ENCODE assay signal across 14 cellular contexts in genomic region chr15:97522362-97522761, GRCh38.
DNase-seq lines count a peak whose midpoint lies in the region; ATAC-seq and TF ChIP-seq lines count a peak whose summit lies in the region.
"Had no signal": no experiment of that assay in that cellular context is flagged by ENCODE, and none has a peak within 500 bp of the region (broad histone marks: within the 10 kb centered on the region; RNA-seq: fewer than 3 reads in every experiment).

No MANE protein-coding gene starts in this region.

- peaks cover 33% of the 10 kb centered on the region for H3K4me1 Mint-ChIP-seq in glutamatergic neuron (ENCODE audit: low read depth, unreplicated experiment)
- H3K4me1 Mint-ChIP-seq: activated T-helper 17 cell treated with anti-CD3 and anti-CD28 coated beads, Interleukin-2, amount 50 U/mL, for 72 hours; stimulated activated naive CD8-positive, alpha-beta T cell treated with anti-CD3 and anti-CD28 coated beads, Interleukin-15, amount 100 ng/mL, for 72 hours; T-helper 17 cell had no signal

- no TSS peak for BruUV-seq in PC-9 (replicated peaks; lab: Mats Ljungman, UMichigan)

- H3K9ac ChIP-seq in BLaER1 treated with 17β-estradiol and CSF1 and Interleukin-3, amounts not matched to agents 10 nM and 100 nM: peak overlapping the region in 1 of 11 experiments; percentile 30; a peak in 2 of 22 replicates

- H3K9me2 ChIP-seq in PC-9 (ENCODE audit: insufficient read depth): no peaks in the 10 kb centered on the region

- peaks cover 4% of the 10 kb centered on the region for H3K9me3 Mint-ChIP-seq in glutamatergic neuron (ENCODE audit: unreplicated experiment)
- H3K9me3 Mint-ChIP-seq: stimulated activated naive CD8-positive, alpha-beta T cell treated with anti-CD3 and anti-CD28 coated beads, Interleukin-15, amount 100 ng/mL, for 72 hours had no signal

- H3K4me3 ChIP-seq in BLaER1 treated with 17β-estradiol and CSF1 and Interleukin-3, amounts not matched to agents 10 nM and 100 nM: no peak overlapping the region
- no peak overlapping the region for H3K4me3 ChIP-seq in PC-9
- peak overlapping the region; percentile 36 to 51 (median 47) for H3K4me3 ChIP-seq in gastrocnemius medialis

- DNase-seq in PC-9 (no peak), glutamatergic neuron (no peak), gastrocnemius medialis (peak in 1 of 2 donors; percentile 18), EL (no peak)
- DNase-seq in activated T-cell treated with anti-CD3 and anti-CD28 coated beads, Interleukin-2, amount 50 U/mL, for 48 hours: no peak
- no peak for DNase-seq in stimulated activated CD4-positive, alpha-beta T cell treated with anti-CD3 and anti-CD28 coated beads, Interleukin-15, amount 100 ng/mL, for 24 hours
- no peak for DNase-seq in stimulated activated CD4-positive, alpha-beta T cell treated with anti-CD3 and anti-CD28 coated beads, Interleukin-1b, Interleukin-23, amount 100 ng/mL, for 48 hours
- DNase-seq: activated CD4-positive, CD25-positive, alpha-beta regulatory T cell; NCI-H345; stimulated activated naive CD8-positive, alpha-beta T cell treated with anti-CD3 and anti-CD28 coated beads, Interleukin-15, amount 100 ng/mL, for 72 hours; T-helper 17 cell had no signal

- H3K27me3 Mint-ChIP-seq in glutamatergic neuron (ENCODE audit: unreplicated experiment): no peaks in the 10 kb centered on the region
- H3K27me3 Mint-ChIP-seq: activated T-helper 17 cell treated with anti-CD3 and anti-CD28 coated beads, Interleukin-2, amount 50 U/mL, for 72 hours; natural killer cell treated with Interleukin-12 subunit alpha and Interleukin-12 subunit beta and Interleukin-15 and Interleukin-18, amount 100 ng/mL, for 72 hours; stimulated activated naive CD8-positive, alpha-beta T cell treated with anti-CD3 and anti-CD28 coated beads, Interleukin-15, amount 100 ng/mL, for 72 hours; T-helper 17 cell had no signal

- H3K27ac ChIP-seq in BLaER1 treated with 17β-estradiol and CSF1 and Interleukin-3, amounts not matched to agents 10 nM and 100 nM: no peak overlapping the region
- no peak overlapping the region for H3K27ac ChIP-seq in PC-9
- H3K27ac ChIP-seq in gastrocnemius medialis: peak overlapping the region; percentile 64 to 71 (median 69)

- no peaks in the 10 kb centered on the region for H4K20me1 ChIP-seq in BLaER1 treated with 17β-estradiol and CSF1 and Interleukin-3, amounts not matched to agents 10 nM and 100 nM
- H4K20me1 ChIP-seq in PC-9 (ENCODE audit: insufficient read depth): no peaks in the 10 kb centered on the region

- intact Hi-C loops in PC-9 (cut with micrococcal nuclease; ENCODE audit: unreplicated experiment): no loop called here
- intact Hi-C loops in gastrocnemius medialis (cut with DNase I; ENCODE audit: low total_unique reads): loop anchor here (5.0 to 10.0 kb wide), 3 partner anchors 60 to 1190 kb away; partner anchors contain the start of genes ARRDC4 and NR2F2

- no peak for TF ChIP-seq POLR2A in gastrocnemius medialis (IDR thresholded peaks at IDR 0.05)

- peaks cover 0 to 6% (median 0%) of the 10 kb centered on the region in 11 experiments; a peak in 2 of 22 replicates for H3K9me3 ChIP-seq in BLaER1 treated with 17β-estradiol and CSF1 and Interleukin-3, amounts not matched to agents 10 nM and 100 nM (replicated peaks in 1 of 11)
- H3K9me3 ChIP-seq in PC-9 (ENCODE audit: insufficient read depth, low read depth) (no peaks in the 10 kb centered on the region; the same call in 1 of the 2 replicates), gastrocnemius medialis (no peaks in the 10 kb centered on the region)

- no peaks in the 10 kb centered on the region for H3F3A ChIP-seq in PC-9 (ENCODE audit: insufficient read depth, low read depth)

- H3K27me3 ChIP-seq in BLaER1 treated with 17β-estradiol and CSF1 and Interleukin-3, amounts not matched to agents 10 nM and 100 nM: no peaks in the 10 kb centered on the region
- H3K27me3 ChIP-seq in PC-9 (ENCODE audit: insufficient read depth, low read depth): peaks cover 31% of the 10 kb centered on the region
- H3K27me3 ChIP-seq in gastrocnemius medialis: no peaks in the 10 kb centered on the region

- CTCF ChIA-PET in PC-9 (lab: Charles Lee): no interaction called here

- H3K36me3 Mint-ChIP-seq in glutamatergic neuron (ENCODE audit: unreplicated experiment): peaks cover 5% of the 10 kb centered on the region
- H3K36me3 Mint-ChIP-seq: natural killer cell treated with Interleukin-12 subunit alpha and Interleukin-12 subunit beta and Interleukin-15 and Interleukin-18, amount 100 ng/mL, for 72 hours had no signal

- peak overlapping the region; percentile 74 for H3K27ac Mint-ChIP-seq in glutamatergic neuron (ENCODE audit: unreplicated experiment)
- H3K27ac Mint-ChIP-seq: activated T-helper 17 cell treated with anti-CD3 and anti-CD28 coated beads, Interleukin-2, amount 50 U/mL, for 72 hours; natural killer cell treated with Interleukin-12 subunit alpha and Interleukin-12 subunit beta and Interleukin-15 and Interleukin-18, amount 100 ng/mL, for 72 hours; stimulated activated naive CD8-positive, alpha-beta T cell treated with anti-CD3 and anti-CD28 coated beads, Interleukin-15, amount 100 ng/mL, for 72 hours; T-helper 17 cell had no signal

- ATAC-seq in gastrocnemius medialis: peak; percentile 29 to 35
- ATAC-seq: activated T-helper 17 cell treated with anti-CD3 and anti-CD28 coated beads, Interleukin-2, amount 50 U/mL, for 72 hours; natural killer cell treated with Interleukin-12 subunit alpha and Interleukin-12 subunit beta and Interleukin-15 and Interleukin-18, amount 100 ng/mL, for 72 hours; stimulated activated naive CD8-positive, alpha-beta T cell treated with anti-CD3 and anti-CD28 coated beads, Interleukin-15, amount 100 ng/mL, for 72 hours; T-helper 17 cell had no signal

- POLR2A ChIA-PET in PC-9 (lab: Charles Lee; ENCODE audit: unreplicated experiment): no interaction called here

- peaks cover 12 to 28% (median 16%) of the 10 kb centered on the region in 10 experiments; a peak in 19 of 20 replicates for H3K4me1 ChIP-seq in BLaER1 treated with 17β-estradiol and CSF1 and Interleukin-3, amounts not matched to agents 10 nM and 100 nM
- H3K4me1 ChIP-seq in PC-9 (replicated peaks; ENCODE audit: insufficient read depth) (no peaks in the 10 kb centered on the region), gastrocnemius medialis (peaks cover 10 to 12% of the 10 kb centered on the region in 2 donors)

- H3K36me3 ChIP-seq in BLaER1 treated with 17β-estradiol and CSF1 and Interleukin-3, amounts not matched to agents 10 nM and 100 nM: no peaks in the 10 kb centered on the region
- no peaks in the 10 kb centered on the region for H3K36me3 ChIP-seq in PC-9 (ENCODE audit: low read depth)
- H3K36me3 ChIP-seq in gastrocnemius medialis: no peaks in the 10 kb centered on the region

- H3K79me2 ChIP-seq in PC-9 (ENCODE audit: low read depth): no peaks in the 10 kb centered on the region

- no peak overlapping the region for H3K4me3 Mint-ChIP-seq in glutamatergic neuron (ENCODE audit: unreplicated experiment)
- H3K4me3 Mint-ChIP-seq: activated T-helper 17 cell treated with anti-CD3 and anti-CD28 coated beads, Interleukin-2, amount 50 U/mL, for 72 hours; natural killer cell treated with Interleukin-12 subunit alpha and Interleukin-12 subunit beta and Interleukin-15 and Interleukin-18, amount 100 ng/mL, for 72 hours; stimulated activated naive CD8-positive, alpha-beta T cell treated with anti-CD3 and anti-CD28 coated beads, Interleukin-15, amount 100 ng/mL, for 72 hours; T-helper 17 cell had no signal

- no peak for TF ChIP-seq CTCF in PC-9 (conservative IDR thresholded peaks at IDR 0.05)
- TF ChIP-seq CTCF in glutamatergic neuron (IDR thresholded peaks at IDR 0.05; ENCODE audit: partially characterized antibody, unreplicated experiment): no peak
- TF ChIP-seq CTCF in gastrocnemius medialis (IDR thresholded peaks at IDR 0.05 in 4 of 5, conservative IDR thresholded peaks at IDR 0.05 in 1 of 5): no peak

- H3K4me2 ChIP-seq in BLaER1 treated with 17β-estradiol and CSF1 and Interleukin-3, amounts not matched to agents 10 nM and 100 nM: peak overlapping the region; percentile 19 to 74 (median 47)
- peak overlapping the region; percentile 26; the same call in 1 of the 2 replicates for H3K4me2 ChIP-seq in PC-9

- H2AFZ ChIP-seq in PC-9: no peak overlapping the region

- in situ Hi-C loops in gastrocnemius medialis (cut with MboI; ENCODE audit: low sequenced_read_pairs in 4 of 4): no loop called here

Comparison
In these comparisons a context has a peak if more than half of its experiments do, and no peak if none do; other contexts are left out.
1. H3K27ac ChIP-seq: peak in gastrocnemius medialis (4 of 4); none in BLaER1 treated with 17β-estradiol and CSF1 and Interleukin-3, amounts not matched to agents 10 nM and 100 nM (0 of 11) and PC-9 (single experiment).
2. H3K4me3 ChIP-seq: peak in gastrocnemius medialis (4 of 4); none in BLaER1 treated with 17β-estradiol and CSF1 and Interleukin-3, amounts not matched to agents 10 nM and 100 nM (0 of 10) and PC-9 (single experiment).